7 cellular contexts compared by ENCODE assay signal in genomic region chr3:141192345-141192744, GRCh38. TPM values are rescaled to one million over a fixed set of nuclear protein-coding genes. Genes with fewer than 3 reads are reported as not detected.
DNase-seq lines count a peak whose midpoint lies in the region; ATAC-seq and TF ChIP-seq lines count a peak whose summit lies in the region.

No MANE protein-coding gene starts in this region.

- H3K4me1 ChIP-seq in adipocyte (ENCODE audit: control insufficient read depth, insufficient read depth, low read length): no peaks in the 10 kb centered on the region

- no peaks in the 10 kb centered on the region for H3K36me3 Mint-ChIP-seq in T-cell

- POLR2A ChIA-PET in T-cell (lab: Charles Lee): no interaction called here

- peak; percentile 99 for TF ChIP-seq CTCF in retinal pigment epithelial cell (conservative IDR thresholded peaks at IDR 0.05; ENCODE audit: low read depth, low read length)

- CTCF ChIA-PET in T-cell (lab: Charles Lee): interaction anchor here (0.6 to 1.4 kb wide), 13 partner anchors 12 to 296 kb away, joined by 3 to 11 read pairs (median 4); no protein-coding TSS in a partner anchor

- peaks cover 0 to 7% (median 3%) of the 10 kb centered on the region in 3 donors for H3K9me3 Mint-ChIP-seq in T-cell

- no peaks in the 10 kb centered on the region for H3K36me3 ChIP-seq in adipocyte (ENCODE audit: control insufficient read depth, insufficient read depth, low read length, severe bottlenecking)

- intact Hi-C loops in left cardiac atrium (cut with DNase I): loop anchor here (1.0 to 10.0 kb wide), 5 partner anchors 85 to 268 kb away; partner anchors contain the start of gene SPSB4 (in 1 of the 2)

- H3K27me3 Mint-ChIP-seq in T-cell: peaks cover 9 to 12% of the 10 kb centered on the region in 2 donors

- peaks cover 18% of the 10 kb centered on the region for H3K9me3 ChIP-seq in adipocyte (ENCODE audit: control insufficient read depth, low read length)

- peak overlapping the region in 1 of 2 donors; percentile 13 for H3K27ac Mint-ChIP-seq in T-cell

- H3K4me3 ChIP-seq in adipocyte (ENCODE audit: low read length) (no peak overlapping the region), retinal pigment epithelial cell (ENCODE audit: low read length) (no peak overlapping the region)

- H3K27me3 ChIP-seq in adipocyte (replicated peaks; ENCODE audit: control insufficient read depth, insufficient read depth, low read length): peaks cover 43% of the 10 kb centered on the region

- H3K4me3 Mint-ChIP-seq in T-cell: no peak overlapping the region

- peak; percentile 93 to 95 for DNase-seq in NCI-H187 (lab: John Stamatoyannopoulos, UW)
- DNase-seq in T-cell: peak; percentile 84 to 99 (median 94)
- peak; percentile 97 for DNase-seq in adipocyte (ENCODE audit: low read depth)
- peak; percentile 96 for DNase-seq in left cardiac atrium
- DNase-seq in retinal pigment epithelial cell (ENCODE audit: low read depth): peak; percentile 63

- H3K4me1 Mint-ChIP-seq in T-cell: peaks cover 9 to 11% (median 10%) of the 10 kb centered on the region in 3 donors

- ATAC-seq in GM18508 (IDR thresholded peaks at IDR 0.05; ENCODE audit: insufficient read depth, unreplicated experiment) (peak; percentile 94), HG02973 (IDR thresholded peaks at IDR 0.05; ENCODE audit: unreplicated experiment) (peak; percentile 100), T-cell (replicated peaks in 1 of 4) (peak; percentile 100), left cardiac atrium (peak; percentile 99)

- no peak overlapping the region for H3K9ac ChIP-seq in adipocyte (ENCODE audit: low read length)

RNA-seq across cellular contexts. Expression of gene PXYLP1, which starts 39.3 kb away (rescaled TPM):
- 10 to 100 TPM; 12.5 to 33.0 (median 14.6) TPM for total RNA-seq in T-cell
- 10 to 100 TPM in 1 of 2 donors, 1 to 10 TPM in 1; 5.6 to 10.8 TPM for total RNA-seq in left cardiac atrium
